In genomic region chr6:111680811-111681609, GRCh38 we compare ENCODE assay signal across 7 cellular contexts.
A peak's percentile ranks its signal among the peaks of the same experiment; 100 is the strongest.
DNase-seq lines count a peak whose midpoint lies in the region; ATAC-seq, FAIRE-seq and TF ChIP-seq lines count a peak whose summit lies in the region.
"Not testable (repeated sequence)": the region's sequence is repeated elsewhere in the genome, so short reads cannot be mapped to it uniquely, and the experiment has no call there.

No MANE protein-coding gene starts in this region.

- H3K27me3 Mint-ChIP-seq in CD4-positive, CD25-positive, alpha-beta regulatory T cell; activated T-cell treated with anti-CD3 and anti-CD28 coated beads, Interleukin-2, amount 50 U/mL, for 24 hours; activated naive CD8-positive, alpha-beta T cell treated with anti-CD3 and anti-CD28 coated beads, Interleukin-2, amount 50 U/mL, for 24 hours: not testable (repeated sequence)

- not testable (repeated sequence) for H3K9me3 Mint-ChIP-seq in CD4-positive, CD25-positive, alpha-beta regulatory T cell; activated T-cell treated with anti-CD3 and anti-CD28 coated beads, Interleukin-2, amount 50 U/mL, for 24 hours; activated naive CD8-positive, alpha-beta T cell treated with anti-CD3 and anti-CD28 coated beads, Interleukin-2, amount 50 U/mL, for 24 hours

- not testable (repeated sequence) for H3K79me2 ChIP-seq in HepG2 (ENCODE audit: insufficient read depth, low read length)

- not testable (repeated sequence) for H2AFZ ChIP-seq in HepG2 (ENCODE audit: low read length)

- H3K27me3 ChIP-seq in CD4-positive, CD25-positive, alpha-beta regulatory T cell (ENCODE audit: control insufficient read depth, insufficient read depth, low read length); dorsolateral prefrontal cortex; HepG2 (ENCODE audit: control insufficient read depth in 1 of 2, insufficient read depth in 2 of 2, low read length in 2 of 2): not testable (repeated sequence)

- not testable (repeated sequence) for H4K20me1 ChIP-seq in HepG2 (ENCODE audit: insufficient read depth, low read length)

- POLR2A ChIA-PET in HepG2 (lab: Yijun Ruan, JAX) = not testable (repeated sequence)

- CTCF ChIA-PET in HepG2 (lab: Yijun Ruan, JAX; ENCODE audit: low intra/inter-chr PET ratio, low total read pairs) = not testable (repeated sequence)

- H3K9ac ChIP-seq in HepG2 (ENCODE audit: insufficient read depth, low read depth, low read length) = not testable (repeated sequence)

- TF ChIP-seq RAD21 in HepG2 (CRISPR knock-in tag; IDR thresholded peaks at IDR 0.05) = not testable (repeated sequence)

- H3K4me1 ChIP-seq in CD4-positive, CD25-positive, alpha-beta regulatory T cell (ENCODE audit: control insufficient read depth, insufficient read depth, low read length, poor library complexity, severe bottlenecking) = peaks cover 22% of the 10 kb centered on the region
- peaks cover 45% of the 10 kb centered on the region for H3K4me1 ChIP-seq in HepG2 (ENCODE audit: insufficient read depth, low read length)

- not testable (repeated sequence) for TF ChIP-seq POLR2A in HepG2 (IDR thresholded peaks at IDR 0.05; ENCODE audit: insufficient read depth in 1 of 2, low read depth in 2 of 2, low read length in 2 of 2)

- not testable (repeated sequence) for BruUV-seq in HepG2 (replicated peaks; lab: Mats Ljungman, UMichigan)

- not testable (repeated sequence) for H3K4me2 ChIP-seq in HepG2 (ENCODE audit: low read depth, low read length)

- TF ChIP-seq CTCF in dorsolateral prefrontal cortex (IDR thresholded peaks at IDR 0.05 in 54 of 56, conservative IDR thresholded peaks at IDR 0.05 in 2 of 56; ENCODE audit: low read depth in 1 of 56, partially characterized antibody in 56 of 56); HepG2 (CRISPR knock-in tag; IDR thresholded peaks at IDR 0.05): not testable (repeated sequence)

- in situ Hi-C loops in HepG2 (cut with HindIII; ENCODE audit: extremely low pct_ligation_motif_present, low pct_unique_long_range_greater_than_20kb) = not testable (repeated sequence)

- H3K4me3 ChIP-seq in CD4-positive, CD25-positive, alpha-beta regulatory T cell (ENCODE audit: low read depth, low read length); dorsolateral prefrontal cortex; HepG2 (replicated peaks in 1 of 3; ENCODE audit: insufficient read depth in 1 of 3, low read depth in 2 of 3, low read length in 3 of 3): not testable (repeated sequence)

- H3K36me3 ChIP-seq in CD4-positive, CD25-positive, alpha-beta regulatory T cell (ENCODE audit: control insufficient read depth, insufficient read depth, low read length) = peaks cover 84% of the 10 kb centered on the region
- not testable (repeated sequence) for H3K36me3 ChIP-seq in HepG2 (replicated peaks in 1 of 2; ENCODE audit: control insufficient read depth in 1 of 2, insufficient read depth in 2 of 2, low read length in 2 of 2)

- intact Hi-C loops in dorsolateral prefrontal cortex (cut with DNase I); HepG2 (cut with micrococcal nuclease; ENCODE audit: unreplicated experiment): not testable (repeated sequence)

- H3K27ac ChIP-seq in CD4-positive, CD25-positive, alpha-beta regulatory T cell (ENCODE audit: insufficient read depth, low read length, poor library complexity, severe bottlenecking); HepG2 (ENCODE audit: extremely low read length, insufficient read depth, low read length): not testable (repeated sequence)
- H3K27ac ChIP-seq in dorsolateral prefrontal cortex = peak overlapping the region in 42 of 59 donors; percentile 4 to 87 (median 70)

- H3K4me3 Mint-ChIP-seq in CD4-positive, CD25-positive, alpha-beta regulatory T cell = peak overlapping the region in 1 of 4 donors; percentile 82
- not testable (repeated sequence) for H3K4me3 Mint-ChIP-seq in activated T-cell treated with anti-CD3 and anti-CD28 coated beads, Interleukin-2, amount 50 U/mL, for 24 hours; activated naive CD8-positive, alpha-beta T cell treated with anti-CD3 and anti-CD28 coated beads, Interleukin-2, amount 50 U/mL, for 24 hours

- not testable (repeated sequence) for ATAC-seq in CD4-positive, CD25-positive, alpha-beta regulatory T cell (ENCODE audit: low read depth in 2 of 2); activated naive CD8-positive, alpha-beta T cell treated with anti-CD3 and anti-CD28 coated beads, Interleukin-2, amount 50 U/mL, for 24 hours; HepG2
- ATAC-seq in HG03354 (IDR thresholded peaks at IDR 0.05; ENCODE audit: poor library complexity, severe bottlenecking, unreplicated experiment) = peak; percentile 62

- peaks cover 65% of the 10 kb centered on the region for H3K36me3 Mint-ChIP-seq in CD4-positive, CD25-positive, alpha-beta regulatory T cell
- H3K36me3 Mint-ChIP-seq in activated T-cell treated with anti-CD3 and anti-CD28 coated beads, Interleukin-2, amount 50 U/mL, for 24 hours (ENCODE audit: low read depth) = peaks cover 97% of the 10 kb centered on the region
- H3K36me3 Mint-ChIP-seq in activated naive CD8-positive, alpha-beta T cell treated with anti-CD3 and anti-CD28 coated beads, Interleukin-2, amount 50 U/mL, for 24 hours (ENCODE audit: low read depth) = peaks cover 84% of the 10 kb centered on the region

- H3K9me3 ChIP-seq in CD4-positive, CD25-positive, alpha-beta regulatory T cell (ENCODE audit: control insufficient read depth in 2 of 2, low read length in 2 of 2); HepG2 (ENCODE audit: low read length): not testable (repeated sequence)

- not testable (repeated sequence) for DNase-seq in CD4-positive, CD25-positive, alpha-beta regulatory T cell; activated T-cell treated with anti-CD3 and anti-CD28 coated beads, Interleukin-2, amount 50 U/mL, for 24 hours; activated naive CD8-positive, alpha-beta T cell treated with anti-CD3 and anti-CD28 coated beads, Interleukin-2, amount 50 U/mL, for 24 hours; dorsolateral prefrontal cortex; HepG2 (ENCODE audit: low spot score)
- peak; percentile 66 for DNase-seq in renal cortical epithelial cell (ENCODE audit: low read depth)

- 91% methylated on average over 6 of the region's 6 CpGs for WGBS in HepG2 (ENCODE audit: low lambda C conversion rate)

- not testable (repeated sequence) for TF ChIP-seq EP300 in HepG2 (IDR thresholded peaks at IDR 0.05; ENCODE audit: low read depth in 2 of 2, low read length in 2 of 2); HepG2 (CRISPR knock-in tag; IDR thresholded peaks at IDR 0.05; ENCODE audit: borderline replicate concordance)

- H3K27ac Mint-ChIP-seq in CD4-positive, CD25-positive, alpha-beta regulatory T cell = peak overlapping the region; percentile 33 to 91 (median 90)
- H3K27ac Mint-ChIP-seq in activated T-cell treated with anti-CD3 and anti-CD28 coated beads, Interleukin-2, amount 50 U/mL, for 24 hours = peak overlapping the region; percentile 53
- peak overlapping the region; percentile 26 for H3K27ac Mint-ChIP-seq in activated naive CD8-positive, alpha-beta T cell treated with anti-CD3 and anti-CD28 coated beads, Interleukin-2, amount 50 U/mL, for 24 hours

- H3K4me1 Mint-ChIP-seq in CD4-positive, CD25-positive, alpha-beta regulatory T cell = peaks cover 18 to 93% (median 68%) of the 10 kb centered on the region in 4 donors
- peaks cover 85% of the 10 kb centered on the region for H3K4me1 Mint-ChIP-seq in activated T-cell treated with anti-CD3 and anti-CD28 coated beads, Interleukin-2, amount 50 U/mL, for 24 hours (ENCODE audit: low read depth)
- peaks cover 53% of the 10 kb centered on the region for H3K4me1 Mint-ChIP-seq in activated naive CD8-positive, alpha-beta T cell treated with anti-CD3 and anti-CD28 coated beads, Interleukin-2, amount 50 U/mL, for 24 hours

- not testable (repeated sequence) for FAIRE-seq in HepG2 (lab: Jason Lieb, UNC)

TF ChIP-seq in HepG2, 621 proteins besides CTCF, POLR2A, EP300 and RAD21:
- peak; percentile 84 for TF ChIP-seq ZNF121 (CRISPR knock-in tag; IDR thresholded peaks at IDR 0.05)

Comparison
In these comparisons a context has a peak if more than half of its experiments do, and no peak if none do; other contexts are left out.
1. H3K27ac Mint-ChIP-seq: peak in every context shown above with its lines; median percentile 90 in CD4-positive, CD25-positive, alpha-beta regulatory T cell; 53 in activated T-cell treated with anti-CD3 and anti-CD28 coated beads, Interleukin-2, amount 50 U/mL, for 24 hours; 26 in activated naive CD8-positive, alpha-beta T cell treated with anti-CD3 and anti-CD28 coated beads, Interleukin-2, amount 50 U/mL, for 24 hours.